Comparison of ENCODE assay signal across 18 cellular contexts in genomic region chr4:168137695-168138094, GRCh38. TPM values are rescaled to one million over a fixed set of nuclear protein-coding genes. Genes with fewer than 3 reads are reported as not detected.
"Had no signal": no experiment of that assay in that cellular context is flagged by ENCODE, and none has a peak within 500 bp of the region (broad histone marks: within the 10 kb centered on the region; RNA-seq: fewer than 3 reads in every experiment).

No MANE protein-coding gene starts in this region.

RNA-seq across cellular contexts. Expression of gene ANXA10, which starts 45.4 kb away (rescaled TPM):
- total RNA-seq: activated CD4-positive, alpha-beta memory T cell treated with anti-CD3 and anti-CD28 coated beads for 36 hours; activated CD4-positive, alpha-beta T cell treated with anti-CD3 and anti-CD28 coated beads, Interleukin-2, amount 10 ng/mL, durations not matched to agents 24 days and 14 days; activated CD8-positive, alpha-beta memory T cell treated with anti-CD3 and anti-CD28 coated beads for 36 hours; activated naive CD4-positive, alpha-beta T cell treated with anti-CD3 and anti-CD28 coated beads for 36 hours; activated naive CD8-positive, alpha-beta T cell treated with anti-CD3 and anti-CD28 coated beads for 36 hours; activated T-helper 1 cell treated with anti-CD3 and anti-CD28 coated beads, Interleukin-12 subunit alpha, Interleukin-12 subunit beta, Interleukin-2, Interleukin-4 antibody, amounts not matched to agents 30 ng/mL and 10 ng/mL and 1 ng/mL, durations not matched to agents 14 hours and 24 hours and 36 hours; adrenal gland; ascending aorta; breast epithelium; endodermal cell; gastroesophageal sphincter; kidney; mammary epithelial cell; mesothelial cell of epicardium; progenitor cell of endocrine pancreas; renal cortical epithelial cell; T-helper 17 cell; uterus had no signal
- polyA plus RNA-seq: adrenal gland had no signal
